ENCODE assay signal across 14 cellular contexts in the genomic region with DNA sequence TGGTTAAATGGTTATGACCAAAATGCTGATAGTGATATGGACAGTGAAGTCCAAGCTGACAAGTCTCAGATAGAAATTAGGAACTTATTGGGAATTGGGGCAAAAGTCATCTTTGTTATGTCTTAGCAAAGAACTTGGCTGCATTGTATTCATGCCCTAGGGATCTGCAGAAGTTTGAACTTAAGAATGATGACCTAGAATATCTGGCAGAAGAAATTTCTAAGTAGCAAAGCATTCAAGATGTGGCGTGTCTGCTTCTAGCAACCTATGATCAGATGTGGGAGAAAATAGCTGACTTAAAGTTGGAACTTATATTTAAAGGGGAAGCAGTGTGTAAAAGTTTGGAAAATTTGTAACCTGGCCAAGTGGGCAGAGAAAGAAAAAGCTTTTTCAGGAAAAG.
A peak's percentile ranks its signal among the peaks of the same experiment; 100 is the strongest.
DNase-seq lines count a peak whose midpoint lies in the region; ATAC-seq and TF ChIP-seq lines count a peak whose summit lies in the region.
"Had no signal": no experiment of that assay in that cellular context is flagged by ENCODE, and none has a peak within 500 bp of the region (broad histone marks: within the 10 kb centered on the region; RNA-seq: fewer than 3 reads in every experiment).

No MANE protein-coding gene starts in this region.

- no peaks in the 10 kb centered on the region for H3K9me3 ChIP-seq in adipocyte (ENCODE audit: control insufficient read depth, low read length)

- intact Hi-C loops in left cardiac atrium (cut with DNase I), result loop anchor here in 1 of 2 donors (5.0 to 10.0 kb wide), 2 partner anchors 149 to 226 kb away; a partner anchor contains a TSS
- intact Hi-C loops in sciatic nerve (cut with DNase I), result no loop called here

- peaks cover 45% of the 10 kb centered on the region for H3K4me1 ChIP-seq in adipocyte (ENCODE audit: control insufficient read depth, insufficient read depth, low read length)

- TF ChIP-seq CTCF in fibroblast of mammary gland (conservative IDR thresholded peaks at IDR 0.05; ENCODE audit: control insufficient read depth, insufficient read depth, low read depth, low read length), result no peak

- H3K4me3 ChIP-seq in adipocyte (ENCODE audit: low read length) (peak overlapping the region; percentile 28), fibroblast of mammary gland (ENCODE audit: control insufficient read depth, low read depth, low read length) (no peak overlapping the region)
- H3K4me3 ChIP-seq: GM12878, GM23248 had no signal

- ATAC-seq in left cardiac atrium (peak; percentile 13), sciatic nerve (peak; percentile 14)
- ATAC-seq: GM12878, HCT116 had no signal

- no peaks in the 10 kb centered on the region for H3K36me3 ChIP-seq in adipocyte (ENCODE audit: control insufficient read depth, insufficient read depth, low read length, severe bottlenecking)

- H3K27me3 ChIP-seq in adipocyte (replicated peaks; ENCODE audit: control insufficient read depth, insufficient read depth, low read length), result no peaks in the 10 kb centered on the region

- DNase-seq in adipocyte (ENCODE audit: low read depth) (no peak), fibroblast of mammary gland (ENCODE audit: low read depth) (peak; percentile 43), left cardiac atrium (no peak), sciatic nerve (ENCODE audit: low spot score) (no peak), globus pallidus (ENCODE audit: low spot score) (no peak), NCI-H1092 (lab: John Stamatoyannopoulos, UW) (no peak), NCI-H2107 (lab: John Stamatoyannopoulos, UW) (no peak)
- DNase-seq in activated CD4-positive, alpha-beta T cell treated with anti-CD3 and anti-CD28 coated beads for 4 hours, result no peak
- DNase-seq: ACHN; CD4-positive, alpha-beta memory T cell; DMS79; GM23248 had no signal

- H3K9ac ChIP-seq in adipocyte (ENCODE audit: low read length), result peak overlapping the region; percentile 35
- H3K9ac ChIP-seq: GM23248 had no signal
